In the genomic region with DNA sequence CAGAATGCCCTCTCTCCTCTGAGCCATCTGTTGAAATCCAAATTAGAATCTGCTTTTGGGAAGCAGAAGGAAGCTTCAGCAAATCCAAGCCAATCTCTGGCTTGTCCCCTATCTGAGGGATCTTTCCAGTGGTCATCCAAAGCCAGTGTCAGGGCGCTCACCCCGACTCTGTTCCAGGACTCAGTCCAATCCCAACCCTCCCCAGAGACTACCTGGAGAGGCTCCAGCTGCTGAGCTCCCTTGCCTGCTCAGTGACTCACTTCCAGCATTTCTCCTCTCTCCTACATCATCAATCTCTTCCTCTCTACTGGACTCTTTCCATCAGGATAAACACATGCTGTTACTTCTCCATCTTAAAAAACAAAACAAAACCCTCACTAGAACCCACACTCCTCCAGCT, we compare ENCODE assay signal across 1 cellular context.
A peak's percentile ranks its signal among the peaks of the same experiment; 100 is the strongest.
TF ChIP-seq lines count a peak whose summit lies in the region.

No MANE protein-coding gene starts in this region.

TF ChIP-seq in endothelial cell of umbilical vein, 7 proteins besides CTCF, POLR2A, EP300 and RAD21:
- no peak for TF ChIP-seq EZH2 (IDR thresholded peaks at IDR 0.05; ENCODE audit: borderline replicate concordance, low read depth, low read length, severe bottlenecking)
- TF ChIP-seq GATA2 (IDR thresholded peaks at IDR 0.05; ENCODE audit: insufficient read depth, insufficient read length, low read depth, low read length) = peak; percentile 37
- peak; percentile 68 for TF ChIP-seq FOS (IDR thresholded peaks at IDR 0.05; ENCODE audit: borderline replicate concordance, insufficient read depth, low read length)
- no peak for TF ChIP-seq JUN (IDR thresholded peaks at IDR 0.05; ENCODE audit: borderline replicate concordance, insufficient read depth, insufficient read length, low read depth)
